15 cellular contexts compared by ENCODE assay signal in genomic region chr17:15255713-15256454, GRCh38. TPM values are rescaled to one million over a fixed set of nuclear protein-coding genes. Genes with fewer than 3 reads are reported as not detected.
DNase-seq lines count a peak whose midpoint lies in the region; ATAC-seq and TF ChIP-seq lines count a peak whose summit lies in the region.
"Had no signal": no experiment of that assay in that cellular context is flagged by ENCODE, and none has a peak within 500 bp of the region (broad histone marks: within the 10 kb centered on the region; RNA-seq: fewer than 3 reads in every experiment).

No MANE protein-coding gene starts in this region.

- peaks cover 8 to 87% of the 10 kb centered on the region in 2 donors for H3K36me3 ChIP-seq in psoas muscle (ENCODE audit: insufficient read depth in 1 of 2, low read depth in 1 of 2)
- H3K36me3 ChIP-seq: prostate gland had no signal

- H3K4me3 ChIP-seq in psoas muscle: peak overlapping the region; percentile 81
- H3K4me3 ChIP-seq: prostate gland had no signal

- H3K27me3 Mint-ChIP-seq in stimulated activated memory B cell treated with anti-CD40 and anti-IgM and Interleukin-4, amounts not matched to agents 10 μg/mL and 1 μg/mL and 100 μg/mL, for 72 hours: peaks cover 54% of the 10 kb centered on the region

- H3K36me3 Mint-ChIP-seq in stimulated activated memory B cell treated with anti-CD40 and anti-IgM and Interleukin-4, amounts not matched to agents 10 μg/mL and 1 μg/mL and 100 μg/mL, for 72 hours: no peaks in the 10 kb centered on the region

- DNase-seq in 8988T (peak; percentile 46), M059J (ENCODE audit: low read depth) (peak; percentile 68), foreskin keratinocyte (peak; percentile 40 to 80), psoas muscle (peak; percentile 74 to 83), iPS-NIHi11 (ENCODE audit: low spot score) (no peak), NCI-H1930 (lab: John Stamatoyannopoulos, UW) (no peak), CD1c-positive myeloid dendritic cell (ENCODE audit: extremely low spot score) (no peak)
- DNase-seq: NCI-H187 treated with DMSO at 0.1 percent for 48 hours; NCI-H774; SHP77; stimulated activated CD4-positive, alpha-beta T cell treated with anti-CD3 and anti-CD28 coated beads, Interleukin-2, amount 100 ng/mL, for 24 hours had no signal

- peaks cover 15% of the 10 kb centered on the region for H3K4me1 Mint-ChIP-seq in stimulated activated memory B cell treated with anti-CD40 and anti-IgM and Interleukin-4, amounts not matched to agents 10 μg/mL and 1 μg/mL and 100 μg/mL, for 72 hours

- TF ChIP-seq CTCF in foreskin keratinocyte (conservative IDR thresholded peaks at IDR 0.05) (no peak), psoas muscle (IDR thresholded peaks at IDR 0.05) (no peak)

- no peaks in the 10 kb centered on the region for H3K9me3 ChIP-seq in psoas muscle
- H3K9me3 ChIP-seq: prostate gland had no signal

- no peaks in the 10 kb centered on the region for H3K9me3 Mint-ChIP-seq in stimulated activated memory B cell treated with anti-CD40 and anti-IgM and Interleukin-4, amounts not matched to agents 10 μg/mL and 1 μg/mL and 100 μg/mL, for 72 hours
- H3K9me3 Mint-ChIP-seq: activated T-helper 2 cell treated with anti-CD3 and anti-CD28 coated beads, Interferon-gamma antibody, Interleukin-2, Interleukin-4, amounts not matched to agents 10 μg/mL and 5 μg/mL and 100 μg/mL, durations not matched to agents 14 hours and 24 hours and 36 hours had no signal

- H3K27ac ChIP-seq in foreskin keratinocyte (no peak overlapping the region), psoas muscle (peak overlapping the region; percentile 95)
- H3K27ac ChIP-seq: prostate gland had no signal

- intact Hi-C loops in psoas muscle (cut with DNase I): no loop called here

- ATAC-seq in foreskin keratinocyte (peak; percentile 78), psoas muscle (peak; percentile 62 to 79 (median 72))
- no peak for ATAC-seq in stimulated activated memory B cell treated with anti-CD40 and anti-IgM and Interleukin-4, amounts not matched to agents 10 μg/mL and 1 μg/mL and 100 μg/mL, for 72 hours
- ATAC-seq: HCT116 had no signal

- H3K27me3 ChIP-seq in foreskin keratinocyte (peaks cover under 1% of the 10 kb centered on the region), psoas muscle (ENCODE audit: insufficient read depth in 3 of 3, low read length in 2 of 3) (no peaks in the 10 kb centered on the region)

- no peak overlapping the region for H3K4me3 Mint-ChIP-seq in stimulated activated memory B cell treated with anti-CD40 and anti-IgM and Interleukin-4, amounts not matched to agents 10 μg/mL and 1 μg/mL and 100 μg/mL, for 72 hours

- 40 to 54% (median 48%) methylated on average over 13 of the region's 13 CpGs for WGBS in psoas muscle, 3 donors

- H3K27ac Mint-ChIP-seq in stimulated activated memory B cell treated with anti-CD40 and anti-IgM and Interleukin-4, amounts not matched to agents 10 μg/mL and 1 μg/mL and 100 μg/mL, for 72 hours: no peak overlapping the region
- H3K27ac Mint-ChIP-seq: activated T-helper 2 cell treated with anti-CD3 and anti-CD28 coated beads, Interferon-gamma antibody, Interleukin-2, Interleukin-4, amounts not matched to agents 10 μg/mL and 5 μg/mL and 100 μg/mL, durations not matched to agents 14 hours and 24 hours and 36 hours had no signal

- peaks cover 14% of the 10 kb centered on the region for H3K4me1 ChIP-seq in foreskin keratinocyte
- peaks cover 87% of the 10 kb centered on the region for H3K4me1 ChIP-seq in psoas muscle
- H3K4me1 ChIP-seq: prostate gland had no signal

RNA-seq across cellular contexts. Expression of gene PMP22, which starts 9.2 kb away (rescaled TPM):
- total RNA-seq in M059J (2014; rRNA removed; shearing (Covaris generic)): 15.3 and 20.0 TPM in 2 replicates
- 1.8 and 4.6 TPM in 2 replicates for total RNA-seq in foreskin keratinocyte
- polyA plus RNA-seq in foreskin keratinocyte: 1.6 and 4.4 TPM in 2 replicates
- total RNA-seq in psoas muscle: 100 to 1,000 TPM in 2 of 4 donors, 10 to 100 TPM in 2; 39.3 to 317 (median 143) TPM
- 100 to 1,000 TPM in 2 of 3 donors, 10 to 100 TPM in 1; 50.4 to 269 (median 195) TPM for polyA plus RNA-seq in psoas muscle

Comparison
In these comparisons a context has a peak if more than half of its experiments do, and no peak if none do; other contexts are left out.
1. DNase-seq: peak in 8988T (single experiment), M059J (single experiment), foreskin keratinocyte (2 of 2) and psoas muscle (2 of 2); none in iPS-NIHi11 (single experiment), NCI-H1930 (0 of 2) and CD1c-positive myeloid dendritic cell (single experiment).